Comparison of ENCODE assay signal across 9 cellular contexts in genomic region chr5:124057161-124057814, GRCh38.
DNase-seq lines count a peak whose midpoint lies in the region; ATAC-seq and TF ChIP-seq lines count a peak whose summit lies in the region.
"Had no signal": no experiment of that assay in that cellular context is flagged by ENCODE, and none has a peak within 500 bp of the region (broad histone marks: within the 10 kb centered on the region; RNA-seq: fewer than 3 reads in every experiment).

No MANE protein-coding gene starts in this region.

- H3K27me3 ChIP-seq in breast epithelium (no peaks in the 10 kb centered on the region), A673 (replicated peaks; ENCODE audit: insufficient read depth, low read depth, low read length, poor library complexity) (peaks cover 8% of the 10 kb centered on the region), brain microvascular endothelial cell (replicated peaks) (no peaks in the 10 kb centered on the region)
- H3K27me3 ChIP-seq: uterus had no signal

- no peaks in the 10 kb centered on the region for H3K9me3 Mint-ChIP-seq in progenitor cell of endocrine pancreas (ENCODE audit: low read depth)

- intact Hi-C loops in breast epithelium (cut with DNase I; ENCODE audit: low total_unique reads) (no loop called here), A673 (cut with micrococcal nuclease; ENCODE audit: unreplicated experiment) (no loop called here)

- H3K4me3 Mint-ChIP-seq in progenitor cell of endocrine pancreas (ENCODE audit: low read depth), result peak overlapping the region; percentile 57

- no TSS peak for BruUV-seq in A673 (replicated peaks; lab: Mats Ljungman, UMichigan)

- H3K4me1 ChIP-seq in breast epithelium (no peaks in the 10 kb centered on the region), A673 (ENCODE audit: insufficient read depth, low read length, poor library complexity, severe bottlenecking) (no peaks in the 10 kb centered on the region)
- H3K4me1 ChIP-seq: uterus had no signal

- no peaks in the 10 kb centered on the region for H3K36me3 Mint-ChIP-seq in progenitor cell of endocrine pancreas (ENCODE audit: insufficient read depth)

- H3K27ac ChIP-seq in breast epithelium (no peak overlapping the region), A673 (ENCODE audit: low read depth, low read length, poor library complexity, severe bottlenecking) (no peak overlapping the region), brain microvascular endothelial cell (no peak overlapping the region)

- DNase-seq in NCI-H524 (lab: John Stamatoyannopoulos, UW) (peak; percentile 19 to 58), NCI-H524 treated with DMSO at 0.1 percent for 48 hours (lab: John Stamatoyannopoulos, UW) (no peak), NCI-H345 (lab: John Stamatoyannopoulos, UW) (peak; percentile 86), breast epithelium (ENCODE audit: low spot score in 2 of 2) (peak; percentile 35 to 49), progenitor cell of endocrine pancreas (ENCODE audit: low spot score, unreplicated experiment) (no peak), A673 (ENCODE audit: low spot score) (no peak), brain microvascular endothelial cell (no peak)

- peaks cover 52% of the 10 kb centered on the region for H3K4me1 Mint-ChIP-seq in progenitor cell of endocrine pancreas (ENCODE audit: low read depth)

- H3K27ac Mint-ChIP-seq in progenitor cell of endocrine pancreas, result peak overlapping the region; percentile 97

- peak; percentile 62 for ATAC-seq in HG03196 (IDR thresholded peaks at IDR 0.05; ENCODE audit: unreplicated experiment)

- TF ChIP-seq POLR2A in breast epithelium (IDR thresholded peaks at IDR 0.05), result no peak

- POLR2A ChIA-PET in A673 (lab: Charles Lee; ENCODE audit: low non-redundant PET), result no interaction called here

- TF ChIP-seq CTCF in breast epithelium (IDR thresholded peaks at IDR 0.05) (no peak), progenitor cell of endocrine pancreas (IDR thresholded peaks at IDR 0.05; ENCODE audit: unreplicated experiment) (no peak), A673 (conservative IDR thresholded peaks at IDR 0.05; ENCODE audit: low read depth, low read length) (no peak), brain microvascular endothelial cell (IDR thresholded peaks at IDR 0.05; ENCODE audit: low read depth, low read length, missing control alignments) (no peak)

- H3K4me3 ChIP-seq in breast epithelium, result peak overlapping the region in 2 of 3 donors; percentile 20 to 38
- no peak overlapping the region for H3K4me3 ChIP-seq in A673 (ENCODE audit: low read depth, low read length, poor library complexity, severe bottlenecking)
- H3K4me3 ChIP-seq in brain microvascular endothelial cell (ENCODE audit: low read depth, low read length), result no peak overlapping the region
- H3K4me3 ChIP-seq: uterus had no signal

- H3K36me3 ChIP-seq in breast epithelium (no peaks in the 10 kb centered on the region), A673 (ENCODE audit: insufficient read depth, low read length, poor library complexity, severe bottlenecking) (no peaks in the 10 kb centered on the region), brain microvascular endothelial cell (replicated peaks) (no peaks in the 10 kb centered on the region)
- H3K36me3 ChIP-seq: uterus had no signal

- H3K9me3 ChIP-seq in breast epithelium (no peaks in the 10 kb centered on the region), A673 (ENCODE audit: low read depth, low read length, poor library complexity, severe bottlenecking) (no peaks in the 10 kb centered on the region)
- H3K9me3 ChIP-seq: uterus had no signal

- CTCF ChIA-PET in A673 (lab: Charles Lee), result no interaction called here

- in situ Hi-C loops in brain microvascular endothelial cell (cut with HindIII; ENCODE audit: low pct_ligation_motif_present, low sequenced_read_pairs), result no loop called here

- no peaks in the 10 kb centered on the region for H3K27me3 Mint-ChIP-seq in progenitor cell of endocrine pancreas

Comparison
In these comparisons a context has a peak if more than half of its experiments do, and no peak if none do; other contexts are left out.
1. DNase-seq: peak in NCI-H524 (2 of 2), NCI-H345 (single experiment) and breast epithelium (2 of 2); none in NCI-H524 treated with DMSO at 0.1 percent for 48 hours (single experiment), progenitor cell of endocrine pancreas (single experiment), A673 (single experiment) and brain microvascular endothelial cell (single experiment).
2. H3K4me3 ChIP-seq: peak in breast epithelium (2 of 3); none in A673 (single experiment) and brain microvascular endothelial cell (single experiment).